Comparison of ENCODE assay signal across 1 cellular context in genomic region chr6:41527721-41528408, GRCh38.
TF ChIP-seq lines count a peak whose summit lies in the region.

No MANE protein-coding gene starts in this region.

TF ChIP-seq in HepG2, 621 proteins besides CTCF, POLR2A, EP300 and RAD21 (continued from another document and continues in another):
- TF ChIP-seq ZNF687 (CRISPR knock-in tag; IDR thresholded peaks at IDR 0.05) = peak; percentile 67
- no peak for TF ChIP-seq ZNF691 (CRISPR knock-in tag; IDR thresholded peaks at IDR 0.05; ENCODE audit: borderline replicate concordance, low read depth)
- TF ChIP-seq ZBTB43 (CRISPR knock-in tag; conservative IDR thresholded peaks at IDR 0.05) = no peak
- TF ChIP-seq ZBTB34 (CRISPR knock-in tag; IDR thresholded peaks at IDR 0.05) = 0 out of 2 replicates have a peak, but pooled peaks have one; percentile 30
- no peak for TF ChIP-seq ZNF33A (CRISPR knock-in tag; IDR thresholded peaks at IDR 0.05; ENCODE audit: borderline replicate concordance)
- TF ChIP-seq ZNF10 (CRISPR knock-in tag; IDR thresholded peaks at IDR 0.05; ENCODE audit: borderline replicate concordance, low read depth) = no peak
- TF ChIP-seq PCBP2 (optimal IDR thresholded peaks at IDR 0.05; ENCODE audit: low read depth, low read length, poor library complexity, severe bottlenecking) = peak; percentile 55
- TF ChIP-seq ZNF362 (CRISPR knock-in tag; IDR thresholded peaks at IDR 0.05; ENCODE audit: borderline replicate concordance) = no peak
- no peak for TF ChIP-seq ZNF646 (CRISPR knock-in tag; IDR thresholded peaks at IDR 0.05)
- TF ChIP-seq ARID4A (CRISPR knock-in tag; IDR thresholded peaks at IDR 0.05; ENCODE audit: borderline replicate concordance) = no peak; the same call in 1 of the 2 replicates
- TF ChIP-seq BORCS8-MEF2B (CRISPR knock-in tag; IDR thresholded peaks at IDR 0.05) = peak; percentile 64; the same call in 1 of the 2 replicates
- TF ChIP-seq ZFP37 (CRISPR knock-in tag; IDR thresholded peaks at IDR 0.05; ENCODE audit: borderline replicate concordance) = no peak
- TF ChIP-seq EHMT2 (IDR thresholded peaks at IDR 0.05; ENCODE audit: borderline replicate concordance, low read depth, low read length) = no peak
- no peak for TF ChIP-seq ZNF543 (CRISPR knock-in tag; IDR thresholded peaks at IDR 0.05)
- TF ChIP-seq NFATC3 (CRISPR knock-in tag; IDR thresholded peaks at IDR 0.05) = no peak
- no peak for TF ChIP-seq ZNF350 (CRISPR knock-in tag; IDR thresholded peaks at IDR 0.05; ENCODE audit: borderline replicate concordance, low read depth)
- no peak for TF ChIP-seq RAD51 (IDR thresholded peaks at IDR 0.05; ENCODE audit: borderline replicate concordance)
- no peak for TF ChIP-seq KIAA2018 (CRISPR knock-in tag; IDR thresholded peaks at IDR 0.05; ENCODE audit: borderline replicate concordance)
- TF ChIP-seq MEIS1 (CRISPR knock-in tag; IDR thresholded peaks at IDR 0.05; ENCODE audit: borderline replicate concordance) = no peak
